Comparison of ENCODE assay signal across 15 cellular contexts in the genomic region with DNA sequence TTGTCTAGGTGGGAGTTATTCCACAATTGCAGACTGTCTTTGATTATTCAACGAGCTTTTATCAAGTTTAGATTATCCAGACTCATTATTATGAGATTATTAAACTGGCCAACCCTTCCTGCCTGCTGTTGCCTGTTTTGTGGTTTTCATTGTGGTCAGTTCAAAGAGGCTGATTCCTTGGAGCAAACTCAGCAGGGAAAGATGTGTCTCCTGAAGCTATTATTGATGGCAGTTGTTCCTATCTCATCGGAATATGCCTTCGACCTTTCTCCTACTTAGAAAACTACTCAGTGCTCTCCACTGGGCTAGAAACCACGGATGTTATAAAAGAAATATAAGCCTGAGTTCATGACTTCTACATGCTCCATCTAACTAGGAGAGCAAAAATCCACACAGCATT.
DNase-seq lines count a peak whose midpoint lies in the region; TF ChIP-seq lines count a peak whose summit lies in the region.
"Had no signal": no experiment of that assay in that cellular context is flagged by ENCODE, and none has a peak within 500 bp of the region (broad histone marks: within the 10 kb centered on the region; RNA-seq: fewer than 3 reads in every experiment).

No MANE protein-coding gene starts in this region.

- intact Hi-C loops in dorsolateral prefrontal cortex (cut with DNase I) (no loop called here), left ventricle myocardium inferior (cut with micrococcal nuclease) (no loop called here)

- TF ChIP-seq CTCF in SK-N-SH (IDR thresholded peaks at IDR 0.05) (no peak), dorsolateral prefrontal cortex (IDR thresholded peaks at IDR 0.05 in 54 of 56, conservative IDR thresholded peaks at IDR 0.05 in 2 of 56; ENCODE audit: low read depth in 1 of 56, partially characterized antibody in 56 of 56) (no peak), nephron progenitor cell (IDR thresholded peaks at IDR 0.05) (no peak), left ventricle myocardium inferior (IDR thresholded peaks at IDR 0.05; ENCODE audit: borderline replicate concordance) (no peak)

- peaks cover 19% of the 10 kb centered on the region for H3F3A ChIP-seq in SK-N-SH (replicated peaks; ENCODE audit: insufficient read depth)

- peak; percentile 65 for DNase-seq in EH (ENCODE audit: low read depth)
- peak; percentile 21 for DNase-seq in SK-N-SH
- peak; percentile 34 for DNase-seq in fibroblast of gingiva (ENCODE audit: low read depth)
- peak; percentile 18 for DNase-seq in renal cortical epithelial cell (ENCODE audit: low read depth)
- DNase-seq in dorsolateral prefrontal cortex, result no peak
- DNase-seq in nephron progenitor cell, result no peak
- DNase-seq in NK-92 treated with Interleukin-12 subunit alpha and Interleukin-12 subunit beta, amount 100 ng/mL, for 24 hours (lab: John Stamatoyannopoulos, UW), result no peak
- DNase-seq in left ventricle myocardium inferior, result no peak
- DNase-seq: activated CD8-positive, alpha-beta memory T cell treated with anti-CD3 and anti-CD28 coated beads, Interleukin-2, amount 50 U/mL, for 4 hours; esophagus squamous epithelium; H7; NCI-H1436; OCI-M1; SW 1271 had no signal

- POLR2A ChIA-PET in SK-N-SH (lab: Yijun Ruan, JAX), result interaction anchor here (1.0 kb wide), 1 partner anchor 82 kb away, joined by 3 read pairs; no protein-coding TSS in a partner anchor

- H4K20me1 ChIP-seq in SK-N-SH (ENCODE audit: insufficient read depth), result peaks cover 34% of the 10 kb centered on the region

- no peaks in the 10 kb centered on the region for H3K36me3 Mint-ChIP-seq in nephron progenitor cell (ENCODE audit: low read depth)
- H3K36me3 Mint-ChIP-seq: activated naive CD8-positive, alpha-beta T cell had no signal

- no peaks in the 10 kb centered on the region for H3K9me3 ChIP-seq in SK-N-SH
- peaks cover 15% of the 10 kb centered on the region for H3K9me3 ChIP-seq in left ventricle myocardium inferior (replicated peaks)

- H3K4me3 Mint-ChIP-seq in nephron progenitor cell, result no peak overlapping the region
- H3K4me3 Mint-ChIP-seq: activated naive CD8-positive, alpha-beta T cell had no signal

- H3K27me3 ChIP-seq in SK-N-SH (ENCODE audit: insufficient read depth) (no peaks in the 10 kb centered on the region), dorsolateral prefrontal cortex (no peaks in the 10 kb centered on the region), left ventricle myocardium inferior (ENCODE audit: low read depth) (no peaks in the 10 kb centered on the region)
- H3K27me3 ChIP-seq: esophagus squamous epithelium had no signal

- H3K27ac ChIP-seq in SK-N-SH (ENCODE audit: low read depth in 2 of 2, low read length in 1 of 2) (peak overlapping the region; percentile 61 to 92), dorsolateral prefrontal cortex (no peak overlapping the region), left ventricle myocardium inferior (replicated peaks) (no peak overlapping the region)

- H3K4me1 ChIP-seq in SK-N-SH (ENCODE audit: control insufficient read depth in 1 of 2, insufficient read depth in 2 of 2, low read depth in 1 of 2, low read length in 1 of 2), result peaks cover 22 to 32% of the 10 kb centered on the region in 2 experiments
- H3K4me1 ChIP-seq in left ventricle myocardium inferior, result peaks cover 30% of the 10 kb centered on the region

- peaks cover 95% of the 10 kb centered on the region for H3K79me2 ChIP-seq in SK-N-SH (ENCODE audit: insufficient read depth)

- H3K27ac Mint-ChIP-seq in nephron progenitor cell, result no peak overlapping the region
- H3K27ac Mint-ChIP-seq: activated naive CD8-positive, alpha-beta T cell had no signal

- H3K4me2 ChIP-seq in SK-N-SH, result peak overlapping the region; percentile 66

- H3K4me1 Mint-ChIP-seq in nephron progenitor cell, result peaks cover 9% of the 10 kb centered on the region

- peaks cover 3% of the 10 kb centered on the region for H3K27me3 Mint-ChIP-seq in nephron progenitor cell (ENCODE audit: low read depth, poor library complexity)

- CTCF ChIA-PET in SK-N-SH (lab: Yijun Ruan, JAX), result interaction anchor here (0.8 to 3.5 kb wide), 7 partner anchors 21 to 110 kb away, joined by 3 to 13 read pairs (median 4); no protein-coding TSS in a partner anchor

- H2AFZ ChIP-seq in SK-N-SH (ENCODE audit: low read depth), result no peak overlapping the region

- peak; percentile 65 to 68 for TF ChIP-seq EP300 in SK-N-SH (IDR thresholded peaks at IDR 0.05; ENCODE audit: borderline replicate concordance in 1 of 2, low read depth in 1 of 2, low read length in 1 of 2)

- WGBS in SK-N-SH (ENCODE audit: low lambda C conversion rate), result 4% methylated on average over 4 of the region's 4 CpGs

- no peaks in the 10 kb centered on the region for H3K9me2 ChIP-seq in SK-N-SH

- 0 out of 2 replicates have a peak overlapping the region, but pooled peaks have one; percentile 4 for H3K9ac ChIP-seq in SK-N-SH

- peaks cover 0 to 25% of the 10 kb centered on the region in 2 experiments for H3K36me3 ChIP-seq in SK-N-SH (replicated peaks in 1 of 2; ENCODE audit: control insufficient read depth in 1 of 2, insufficient read depth in 2 of 2, low read length in 1 of 2)
- H3K36me3 ChIP-seq in left ventricle myocardium inferior, result no peaks in the 10 kb centered on the region
- H3K36me3 ChIP-seq: esophagus squamous epithelium had no signal

- H3K4me3 ChIP-seq in SK-N-SH (ENCODE audit: low read depth in 2 of 2, low read length in 1 of 2), result no peak overlapping the region; a peak in 1 of 4 replicates
- no peak overlapping the region for H3K4me3 ChIP-seq in dorsolateral prefrontal cortex
- no peak overlapping the region for H3K4me3 ChIP-seq in left ventricle myocardium inferior
- H3K4me3 ChIP-seq: esophagus squamous epithelium had no signal

- H3K9me3 Mint-ChIP-seq in nephron progenitor cell, result peaks cover 23% of the 10 kb centered on the region

- no peak for TF ChIP-seq RAD21 in SK-N-SH (IDR thresholded peaks at IDR 0.05; ENCODE audit: low read length)

TF ChIP-seq in SK-N-SH, 30 proteins besides CTCF, POLR2A, EP300 and RAD21 (continues in another document):
- TF ChIP-seq JUND (IDR thresholded peaks at IDR 0.05) (peak; percentile 44), MEF2A (IDR thresholded peaks at IDR 0.05; ENCODE audit: borderline replicate concordance, low read depth) (no peak), TCF12 (IDR thresholded peaks at IDR 0.05) (peak; percentile 91), RCOR1 (IDR thresholded peaks at IDR 0.05; ENCODE audit: low read length) (no peak; the same call in 1 of the 2 replicates), RFX5 (IDR thresholded peaks at IDR 0.05; ENCODE audit: low read length) (no peak), SIN3A (IDR thresholded peaks at IDR 0.05; ENCODE audit: borderline replicate concordance, low read depth, low read length) (no peak), POLR2AphosphoS5 (IDR thresholded peaks at IDR 0.05; ENCODE audit: low read depth, low read length) (peak; percentile 66; the same call in 1 of the 2 replicates), NFIC (IDR thresholded peaks at IDR 0.05; ENCODE audit: borderline replicate concordance) (peak; percentile 58; the same call in 1 of the 2 replicates), CHD2 (IDR thresholded peaks at IDR 0.05; ENCODE audit: low read length, partially characterized antibody) (no peak), IRF3 (IDR thresholded peaks at IDR 0.05; ENCODE audit: low read depth, low read length) (no peak), GATA2 (CRISPR knock-in tag; IDR thresholded peaks at IDR 0.05) (no peak), SMC3 (IDR thresholded peaks at IDR 0.05; ENCODE audit: low read depth, low read length) (no peak), GABPA (IDR thresholded peaks at IDR 0.05; ENCODE audit: low read depth) (no peak), EZH2phosphoT487 (IDR thresholded peaks at IDR 0.05; ENCODE audit: borderline replicate concordance, low read depth) (no peak), TEAD4 (IDR thresholded peaks at IDR 0.05; ENCODE audit: borderline replicate concordance, insufficient read depth) (peak; percentile 67; the same call in 1 of the 2 replicates), ELF1 (IDR thresholded peaks at IDR 0.05) (no peak), FOSL2 (IDR thresholded peaks at IDR 0.05; ENCODE audit: borderline replicate concordance, low read depth) (peak; percentile 40; the same call in 1 of the 2 replicates), NRF1 (IDR thresholded peaks at IDR 0.05; ENCODE audit: low read depth, low read length) (no peak), YY1 (IDR thresholded peaks at IDR 0.05; ENCODE audit: low read depth) (no peak)
- TF ChIP-seq, protein P1, sequence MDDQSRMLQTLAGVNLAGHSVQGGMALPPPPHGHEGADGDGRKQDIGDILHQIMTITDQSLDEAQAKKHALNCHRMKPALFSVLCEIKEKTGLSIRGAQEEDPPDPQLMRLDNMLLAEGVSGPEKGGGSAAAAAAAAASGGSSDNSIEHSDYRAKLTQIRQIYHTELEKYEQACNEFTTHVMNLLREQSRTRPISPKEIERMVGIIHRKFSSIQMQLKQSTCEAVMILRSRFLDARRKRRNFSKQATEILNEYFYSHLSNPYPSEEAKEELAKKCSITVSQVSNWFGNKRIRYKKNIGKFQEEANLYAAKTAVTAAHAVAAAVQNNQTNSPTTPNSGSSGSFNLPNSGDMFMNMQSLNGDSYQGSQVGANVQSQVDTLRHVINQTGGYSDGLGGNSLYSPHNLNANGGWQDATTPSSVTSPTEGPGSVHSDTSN (IDR thresholded peaks at IDR 0.05), result peak; percentile 89
- TF ChIP-seq, protein P2, sequence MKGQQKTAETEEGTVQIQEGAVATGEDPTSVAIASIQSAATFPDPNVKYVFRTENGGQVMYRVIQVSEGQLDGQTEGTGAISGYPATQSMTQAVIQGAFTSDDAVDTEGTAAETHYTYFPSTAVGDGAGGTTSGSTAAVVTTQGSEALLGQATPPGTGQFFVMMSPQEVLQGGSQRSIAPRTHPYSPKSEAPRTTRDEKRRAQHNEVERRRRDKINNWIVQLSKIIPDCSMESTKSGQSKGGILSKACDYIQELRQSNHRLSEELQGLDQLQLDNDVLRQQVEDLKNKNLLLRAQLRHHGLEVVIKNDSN (IDR thresholded peaks at IDR 0.05; ENCODE audit: borderline replicate concordance, low read depth), result no peak

Comparison
In these comparisons a context has a peak if more than half of its experiments do, and no peak if none do; other contexts are left out.
1. DNase-seq: peak in EH (single experiment), SK-N-SH (single experiment), fibroblast of gingiva (single experiment) and renal cortical epithelial cell (single experiment); none in dorsolateral prefrontal cortex (0 of 10), nephron progenitor cell (single experiment), NK-92 treated with Interleukin-12 subunit alpha and Interleukin-12 subunit beta, amount 100 ng/mL, for 24 hours (single experiment) and left ventricle myocardium inferior (single experiment).
2. H3K27ac ChIP-seq: peak in SK-N-SH (2 of 2); none in dorsolateral prefrontal cortex (0 of 59) and left ventricle myocardium inferior (single experiment).